10 cellular contexts compared by ENCODE assay signal in genomic region chr10:27157150-27157549, GRCh38. TPM values are rescaled to one million over a fixed set of nuclear protein-coding genes. Genes with fewer than 3 reads are reported as not detected.
DNase-seq lines count a peak whose midpoint lies in the region; ATAC-seq and TF ChIP-seq lines count a peak whose summit lies in the region.
"Had no signal": no experiment of that assay in that cellular context is flagged by ENCODE, and none has a peak within 500 bp of the region (broad histone marks: within the 10 kb centered on the region; RNA-seq: fewer than 3 reads in every experiment).

No MANE protein-coding gene starts in this region.

- peak overlapping the region; percentile 45 for H3K4me3 ChIP-seq in CD4-positive, CD25-positive, alpha-beta regulatory T cell (ENCODE audit: low read depth, low read length)
- H3K4me3 ChIP-seq in HFF-Myc (replicated peaks; ENCODE audit: low read depth, low read length) (peak overlapping the region; percentile 73), iPS-18a (ENCODE audit: low read length) (peak overlapping the region; percentile 99), left lung (no peak overlapping the region)

- TF ChIP-seq CTCF in HFF-Myc (IDR thresholded peaks at IDR 0.05; ENCODE audit: low read depth, low read length, missing control alignments): no peak
- no peak for TF ChIP-seq CTCF in left lung (IDR thresholded peaks at IDR 0.05)

- peaks cover 16% of the 10 kb centered on the region for H3K36me3 ChIP-seq in CD4-positive, CD25-positive, alpha-beta regulatory T cell (ENCODE audit: control insufficient read depth, insufficient read depth, low read length)
- H3K36me3 ChIP-seq in iPS-18a (ENCODE audit: control insufficient read depth, low read depth, low read length) (peaks cover 43% of the 10 kb centered on the region), left lung (peaks cover 0 to 39% of the 10 kb centered on the region in 2 donors)

- H3K4me1 ChIP-seq in CD4-positive, CD25-positive, alpha-beta regulatory T cell (ENCODE audit: control insufficient read depth, insufficient read depth, low read length, poor library complexity, severe bottlenecking): peaks cover 37% of the 10 kb centered on the region
- peaks cover 9% of the 10 kb centered on the region for H3K4me1 ChIP-seq in iPS-18a (ENCODE audit: control insufficient read depth, low read depth, low read length)
- peaks cover 10 to 39% of the 10 kb centered on the region in 2 donors for H3K4me1 ChIP-seq in left lung

- peak overlapping the region; percentile 19 for H3K9ac ChIP-seq in iPS-18a (ENCODE audit: low read length)

- H3K27me3 Mint-ChIP-seq in CD4-positive, CD25-positive, alpha-beta regulatory T cell: peaks cover 13% of the 10 kb centered on the region
- no peaks in the 10 kb centered on the region for H3K27me3 Mint-ChIP-seq in activated T-helper 1 cell treated with anti-CD3 and anti-CD28 coated beads, Interleukin-12 subunit alpha, Interleukin-12 subunit beta, Interleukin-2, Interleukin-4 antibody, amounts not matched to agents 30 ng/mL and 10 ng/mL and 1 ng/mL, durations not matched to agents 14 hours and 24 hours and 36 hours (ENCODE audit: insufficient read depth)

- no peaks in the 10 kb centered on the region for H3K27me3 ChIP-seq in CD4-positive, CD25-positive, alpha-beta regulatory T cell (ENCODE audit: control insufficient read depth, insufficient read depth, low read length)
- H3K27me3 ChIP-seq in iPS-18a (ENCODE audit: control insufficient read depth, insufficient read depth, low read length): no peaks in the 10 kb centered on the region
- no peaks in the 10 kb centered on the region for H3K27me3 ChIP-seq in left lung
- H3K27me3 ChIP-seq: esophagus muscularis mucosa had no signal

- peak overlapping the region; percentile 82 to 100 (median 100) for H3K27ac Mint-ChIP-seq in CD4-positive, CD25-positive, alpha-beta regulatory T cell
- peak overlapping the region; percentile 99 for H3K27ac Mint-ChIP-seq in activated T-helper 1 cell treated with anti-CD3 and anti-CD28 coated beads, Interleukin-12 subunit alpha, Interleukin-12 subunit beta, Interleukin-2, Interleukin-4 antibody, amounts not matched to agents 30 ng/mL and 10 ng/mL and 1 ng/mL, durations not matched to agents 14 hours and 24 hours and 36 hours

- H3K36me3 Mint-ChIP-seq in CD4-positive, CD25-positive, alpha-beta regulatory T cell: peaks cover 27% of the 10 kb centered on the region
- peaks cover 47% of the 10 kb centered on the region for H3K36me3 Mint-ChIP-seq in activated T-helper 1 cell treated with anti-CD3 and anti-CD28 coated beads, Interleukin-12 subunit alpha, Interleukin-12 subunit beta, Interleukin-2, Interleukin-4 antibody, amounts not matched to agents 30 ng/mL and 10 ng/mL and 1 ng/mL, durations not matched to agents 14 hours and 24 hours and 36 hours (ENCODE audit: low read depth)

- peaks cover 18 to 43% (median 31%) of the 10 kb centered on the region in 4 donors for H3K4me1 Mint-ChIP-seq in CD4-positive, CD25-positive, alpha-beta regulatory T cell
- peaks cover 32% of the 10 kb centered on the region for H3K4me1 Mint-ChIP-seq in activated T-helper 1 cell treated with anti-CD3 and anti-CD28 coated beads, Interleukin-12 subunit alpha, Interleukin-12 subunit beta, Interleukin-2, Interleukin-4 antibody, amounts not matched to agents 30 ng/mL and 10 ng/mL and 1 ng/mL, durations not matched to agents 14 hours and 24 hours and 36 hours (ENCODE audit: low read depth)

- peak overlapping the region; percentile 100 for H3K27ac ChIP-seq in CD4-positive, CD25-positive, alpha-beta regulatory T cell (ENCODE audit: insufficient read depth, low read length, poor library complexity, severe bottlenecking)
- H3K27ac ChIP-seq in iPS-18a (ENCODE audit: low read length) (no peak overlapping the region), left lung (no peak overlapping the region)

- no peaks in the 10 kb centered on the region for H3K9me3 Mint-ChIP-seq in CD4-positive, CD25-positive, alpha-beta regulatory T cell
- H3K9me3 Mint-ChIP-seq in activated T-helper 1 cell treated with anti-CD3 and anti-CD28 coated beads, Interleukin-12 subunit alpha, Interleukin-12 subunit beta, Interleukin-2, Interleukin-4 antibody, amounts not matched to agents 30 ng/mL and 10 ng/mL and 1 ng/mL, durations not matched to agents 14 hours and 24 hours and 36 hours: no peaks in the 10 kb centered on the region

- H3K4me3 Mint-ChIP-seq in CD4-positive, CD25-positive, alpha-beta regulatory T cell: peak overlapping the region; percentile 93 to 100 (median 100)
- H3K4me3 Mint-ChIP-seq in activated T-helper 1 cell treated with anti-CD3 and anti-CD28 coated beads, Interleukin-12 subunit alpha, Interleukin-12 subunit beta, Interleukin-2, Interleukin-4 antibody, amounts not matched to agents 30 ng/mL and 10 ng/mL and 1 ng/mL, durations not matched to agents 14 hours and 24 hours and 36 hours: peak overlapping the region; percentile 99

- no peaks in the 10 kb centered on the region for H3K9me3 ChIP-seq in CD4-positive, CD25-positive, alpha-beta regulatory T cell (ENCODE audit: control insufficient read depth in 2 of 2, low read length in 2 of 2)
- no peaks in the 10 kb centered on the region for H3K9me3 ChIP-seq in iPS-18a (ENCODE audit: control insufficient read depth, low read depth, low read length)
- H3K9me3 ChIP-seq in left lung: no peaks in the 10 kb centered on the region
- H3K9me3 ChIP-seq: esophagus muscularis mucosa had no signal

- DNase-seq in CD4-positive, CD25-positive, alpha-beta regulatory T cell: no peak
- DNase-seq in HFF-Myc (ENCODE audit: extremely low read depth, low read depth) (no peak), left lung (no peak), NCI-H748 (lab: John Stamatoyannopoulos, UW; ENCODE audit: unreplicated experiment) (no peak), AML-193 (lab: John Stamatoyannopoulos, UW) (no peak)
- no peak for DNase-seq in activated T-helper 1 cell treated with anti-CD3 and anti-CD28 coated beads, Interleukin-12 subunit alpha, Interleukin-12 subunit beta, Interleukin-2, Interleukin-4 antibody, amounts not matched to agents 30 ng/mL and 10 ng/mL and 1 ng/mL, durations not matched to agents 14 hours and 24 hours and 36 hours (ENCODE audit: low spot score)
- DNase-seq: GDM1 had no signal

- intact Hi-C loops in activated T-helper 1 cell treated with anti-CD3 and anti-CD28 coated beads, Interleukin-12 subunit alpha, Interleukin-12 subunit beta, Interleukin-2, Interleukin-4 antibody, amounts not matched to agents 30 ng/mL and 10 ng/mL and 1 ng/mL, durations not matched to agents 14 hours and 24 hours and 36 hours (cut with micrococcal nuclease): loop anchor here (5.0 kb wide), 1 partner anchor 720 kb away; the partner anchor contains the start of gene APBB1IP
- intact Hi-C loops in left lung (cut with DNase I): no loop called here

- ATAC-seq in CD4-positive, CD25-positive, alpha-beta regulatory T cell (ENCODE audit: low read depth in 2 of 2): no peak
- ATAC-seq in left lung (no peak), GM19463 (IDR thresholded peaks at IDR 0.05; ENCODE audit: unreplicated experiment) (no peak)

RNA-seq across cellular contexts. Expression of gene MASTL, which starts 2.0 kb away (rescaled TPM):
- total RNA-seq in CD4-positive, CD25-positive, alpha-beta regulatory T cell: 27.6 TPM
- 1 to 10 TPM; 1.4 to 3.1 (median 2.3) TPM for polyA plus RNA-seq in CD4-positive, CD25-positive, alpha-beta regulatory T cell
- 33.2 and 33.7 TPM in 2 replicates for total RNA-seq in activated T-helper 1 cell treated with anti-CD3 and anti-CD28 coated beads, Interleukin-12 subunit alpha, Interleukin-12 subunit beta, Interleukin-2, Interleukin-4 antibody, amounts not matched to agents 30 ng/mL and 10 ng/mL and 1 ng/mL, durations not matched to agents 14 hours and 24 hours and 36 hours
- 10 to 100 TPM in 1 of 2 donors, 1 to 10 TPM in 1; 7.1 to 10.3 TPM for total RNA-seq in left lung

RNA-seq across cellular contexts. Expression of gene YME1L1, which starts 3.0 kb away (rescaled TPM):
- 134 TPM for total RNA-seq in CD4-positive, CD25-positive, alpha-beta regulatory T cell
- 100 to 1,000 TPM; 107 to 123 (median 114) TPM for polyA plus RNA-seq in CD4-positive, CD25-positive, alpha-beta regulatory T cell
- 142 and 146 TPM in 2 replicates for total RNA-seq in activated T-helper 1 cell treated with anti-CD3 and anti-CD28 coated beads, Interleukin-12 subunit alpha, Interleukin-12 subunit beta, Interleukin-2, Interleukin-4 antibody, amounts not matched to agents 30 ng/mL and 10 ng/mL and 1 ng/mL, durations not matched to agents 14 hours and 24 hours and 36 hours
- 100 to 1,000 TPM; 100 to 103 TPM for total RNA-seq in left lung

RNA-seq across cellular contexts. Expression of gene ANKRD26, which starts 56.9 kb away (rescaled TPM):
- total RNA-seq in CD4-positive, CD25-positive, alpha-beta regulatory T cell: 9.6 TPM
- 1 to 10 TPM; 1.1 to 2.1 (median 1.7) TPM for polyA plus RNA-seq in CD4-positive, CD25-positive, alpha-beta regulatory T cell
- total RNA-seq in activated T-helper 1 cell treated with anti-CD3 and anti-CD28 coated beads, Interleukin-12 subunit alpha, Interleukin-12 subunit beta, Interleukin-2, Interleukin-4 antibody, amounts not matched to agents 30 ng/mL and 10 ng/mL and 1 ng/mL, durations not matched to agents 14 hours and 24 hours and 36 hours: 4.3 and 7.0 TPM in 2 replicates
- 1 to 10 TPM; 6.6 to 8.0 TPM for total RNA-seq in left lung

Comparison
In these comparisons a context has a peak if more than half of its experiments do, and no peak if none do; other contexts are left out.
1. H3K4me3 ChIP-seq: peak in CD4-positive, CD25-positive, alpha-beta regulatory T cell (single experiment), HFF-Myc (single experiment) and iPS-18a (single experiment); none in left lung (0 of 2).